Comparison of ENCODE assay signal across 17 cellular contexts in genomic region chr17:79888811-79889634, GRCh38. TPM values are rescaled to one million over a fixed set of nuclear protein-coding genes. Genes with fewer than 3 reads are reported as not detected.
A peak's percentile ranks its signal among the peaks of the same experiment; 100 is the strongest.
DNase-seq lines count a peak whose midpoint lies in the region; ATAC-seq and TF ChIP-seq lines count a peak whose summit lies in the region.
"Had no signal": no experiment of that assay in that cellular context is flagged by ENCODE, and none has a peak within 500 bp of the region (broad histone marks: within the 10 kb centered on the region; RNA-seq: fewer than 3 reads in every experiment).

No MANE protein-coding gene starts in this region.

- in situ Hi-C loops in brain microvascular endothelial cell (cut with HindIII; ENCODE audit: low pct_ligation_motif_present, low sequenced_read_pairs): no loop called here

- ATAC-seq in HG02610 (IDR thresholded peaks at IDR 0.05; ENCODE audit: unreplicated experiment): no peak

- DNase-seq in H7 (peak; percentile 30), brain microvascular endothelial cell (peak; percentile 3), mesenteric fat pad (ENCODE audit: low spot score) (peak; percentile 87), spleen (peak; percentile 50), islet precursor cell (no peak), CD1c-positive myeloid dendritic cell (ENCODE audit: extremely low spot score) (no peak)
- DNase-seq: AML-193; CD4-positive, alpha-beta memory T cell; DMS79; HFFc6; NCI-H146; NCI-H2081 treated with DMSO at 0.1 percent for 48 hours; NCI-H226; NCI-H526 had no signal

- H3K36me3 ChIP-seq in H7 (replicated peaks; ENCODE audit: control insufficient read depth, insufficient read depth, low read length) (no peaks in the 10 kb centered on the region), brain microvascular endothelial cell (replicated peaks) (no peaks in the 10 kb centered on the region), spleen (no peaks in the 10 kb centered on the region)
- H3K36me3 ChIP-seq: SJSA1 had no signal

- TF ChIP-seq CTCF in brain microvascular endothelial cell (IDR thresholded peaks at IDR 0.05; ENCODE audit: low read depth, low read length, missing control alignments): no peak
- TF ChIP-seq CTCF in spleen (IDR thresholded peaks at IDR 0.05 in 8 of 11, conservative IDR thresholded peaks at IDR 0.05 in 3 of 11): no peak

- H3K4me3 ChIP-seq in H7 (ENCODE audit: insufficient read depth, low read depth, low read length): no peak overlapping the region
- H3K4me3 ChIP-seq in brain microvascular endothelial cell (ENCODE audit: low read depth, low read length): no peak overlapping the region
- no peak overlapping the region for H3K4me3 ChIP-seq in spleen
- H3K4me3 ChIP-seq: GM23248, SJSA1 had no signal

- no peaks in the 10 kb centered on the region for H3K9me3 ChIP-seq in spleen
- H3K9me3 ChIP-seq: SJSA1 had no signal

- TF ChIP-seq POLR2A in spleen (IDR thresholded peaks at IDR 0.05): no peak

- no peak overlapping the region for H3K27ac ChIP-seq in brain microvascular endothelial cell
- H3K27ac ChIP-seq in spleen: no peak overlapping the region
- H3K27ac ChIP-seq: GM23248, SJSA1 had no signal

- WGBS in spleen, 5 donors: 71 to 92% (median 85%) methylated on average over 19 to 22 of the region's 22 CpGs

- H3K27me3 ChIP-seq in H7 (ENCODE audit: control insufficient read depth, insufficient read depth, low read length): no peaks in the 10 kb centered on the region; the same call in 1 of the 2 replicates
- peaks cover 16% of the 10 kb centered on the region for H3K27me3 ChIP-seq in brain microvascular endothelial cell (replicated peaks)
- H3K27me3 ChIP-seq in spleen (replicated peaks in 1 of 7): peaks cover 0 to 80% (median 12%) of the 10 kb centered on the region in 7 donors

- H3K4me1 ChIP-seq in spleen: peaks cover 0 to 13% (median 5%) of the 10 kb centered on the region in 6 donors
- H3K4me1 ChIP-seq: SJSA1 had no signal

- intact Hi-C loops in spleen (cut with DNase I; ENCODE audit: low total_unique reads): no loop called here

RNA-seq across cellular contexts. Expression of gene CBX4, which starts 49.8 kb away (rescaled TPM):
- total RNA-seq in H7 (2014; rRNA removed; shearing (Covaris generic)): 6.4 and 6.6 TPM in 2 replicates
- 16.9 TPM for total RNA-seq in mesenteric fat pad
- total RNA-seq in spleen: 10 to 100 TPM; 23.4 to 48.0 (median 27.9) TPM
- polyA plus RNA-seq in spleen: 10 to 100 TPM; 12.3 to 19.0 (median 13.2) TPM

Comparison
In these comparisons a context has a peak if more than half of its experiments do, and no peak if none do; other contexts are left out.
1. DNase-seq: peak in H7 (single experiment), brain microvascular endothelial cell (single experiment), mesenteric fat pad (single experiment) and spleen (single experiment); none in islet precursor cell (single experiment) and CD1c-positive myeloid dendritic cell (single experiment).